Comparison of ENCODE assay signal across 9 cellular contexts in the genomic region with DNA sequence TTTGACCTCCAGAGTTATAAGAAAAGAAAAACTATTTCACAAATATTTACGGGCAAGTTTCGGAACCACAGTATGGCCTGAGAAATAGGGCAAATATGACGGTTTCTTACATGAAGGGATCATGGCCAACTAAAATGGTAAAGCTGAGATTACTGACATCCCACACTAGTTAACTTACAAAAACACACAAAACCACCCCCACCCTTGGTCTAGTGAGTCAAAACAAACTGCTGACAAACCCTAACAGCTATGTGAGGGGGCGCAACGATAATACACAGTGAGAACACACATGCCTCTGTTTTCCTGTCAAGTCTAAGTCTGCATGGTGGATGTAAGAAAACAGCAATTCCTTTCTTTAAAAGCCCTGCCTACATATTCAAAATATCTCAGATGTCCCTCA. TPM values are rescaled to one million over a fixed set of nuclear protein-coding genes. Genes with fewer than 3 reads are reported as not detected.
A peak's percentile ranks its signal among the peaks of the same experiment; 100 is the strongest.
DNase-seq lines count a peak whose midpoint lies in the region; ATAC-seq and TF ChIP-seq lines count a peak whose summit lies in the region.
"Had no signal": no experiment of that assay in that cellular context is flagged by ENCODE, and none has a peak within 500 bp of the region (broad histone marks: within the 10 kb centered on the region; RNA-seq: fewer than 3 reads in every experiment).

No MANE protein-coding gene starts in this region.

- peak overlapping the region; percentile 81 to 91 for H3K27ac Mint-ChIP-seq in T-cell

- H3K9me3 ChIP-seq in left ventricle myocardium inferior (replicated peaks) (no peaks in the 10 kb centered on the region), body of pancreas (no peaks in the 10 kb centered on the region)

- peak overlapping the region; percentile 29 for H3K4me3 ChIP-seq in left ventricle myocardium inferior
- no peak overlapping the region for H3K4me3 ChIP-seq in body of pancreas

- H3K27ac ChIP-seq in left ventricle myocardium inferior (replicated peaks), result peak overlapping the region; percentile 74
- H3K27ac ChIP-seq in body of pancreas, result no peak overlapping the region
- H3K27ac ChIP-seq: HL-60 had no signal

- WGBS in body of pancreas, 2 donors, result 84 to 89% methylated on average over 5 of the region's 5 CpGs

- no peak for TF ChIP-seq POLR2A in body of pancreas (IDR thresholded peaks at IDR 0.05)

- intact Hi-C loops in left ventricle myocardium inferior (cut with micrococcal nuclease), result no loop called here
- intact Hi-C loops in body of pancreas (cut with DNase I), result no loop called here

- DNase-seq in GM10248 (ENCODE audit: extremely low spot score) (peak; percentile 37), T-cell (peak in 9 of 34 experiments; percentile 9 to 32 (median 15)), left ventricle myocardium inferior (no peak), NCI-H1092 (lab: John Stamatoyannopoulos, UW) (no peak), NCI-H128 (lab: John Stamatoyannopoulos, UW; ENCODE audit: unreplicated experiment) (no peak), body of pancreas (no peak)

- no peaks in the 10 kb centered on the region for H3K27me3 ChIP-seq in left ventricle myocardium inferior (ENCODE audit: low read depth)
- no peaks in the 10 kb centered on the region for H3K27me3 ChIP-seq in body of pancreas

- H3K36me3 Mint-ChIP-seq in T-cell, result peaks cover 54% of the 10 kb centered on the region

- peaks cover 79% of the 10 kb centered on the region for H3K4me1 ChIP-seq in left ventricle myocardium inferior
- H3K4me1 ChIP-seq in body of pancreas, result peaks cover 6% of the 10 kb centered on the region

- H3K27me3 Mint-ChIP-seq in T-cell, result no peaks in the 10 kb centered on the region

- peak; percentile 41 for ATAC-seq in GM21619 (IDR thresholded peaks at IDR 0.05; ENCODE audit: unreplicated experiment)
- peak in 3 of 4 experiments; percentile 43 to 67 (median 56) for ATAC-seq in T-cell (replicated peaks in 1 of 4)
- no peak for ATAC-seq in GM21717 (IDR thresholded peaks at IDR 0.05; ENCODE audit: unreplicated experiment)
- ATAC-seq in body of pancreas, result no peak

- POLR2A ChIA-PET in GM10248 (lab: Yijun Ruan, JAX) (interaction anchor here (0.6 to 1.8 kb wide), 3 partner anchors 8 to 10 kb away, joined by 3 to 15 read pairs (median 6); no protein-coding TSS in a partner anchor), T-cell (lab: Charles Lee) (interaction anchor here in 1 of 2 donors (0.6 to 1.5 kb wide), 4 partner anchors 11 to 50 kb away, joined by 3 to 4 read pairs (median 3); no protein-coding TSS in a partner anchor)

- H3K9me3 Mint-ChIP-seq in T-cell, result no peaks in the 10 kb centered on the region

- H3K36me3 ChIP-seq in left ventricle myocardium inferior (peaks cover 16% of the 10 kb centered on the region), body of pancreas (replicated peaks in 1 of 2; ENCODE audit: insufficient read depth in 1 of 2, low read depth in 2 of 2) (no peaks in the 10 kb centered on the region)

- peaks cover 74 to 79% (median 76%) of the 10 kb centered on the region in 3 donors for H3K4me1 Mint-ChIP-seq in T-cell

- CTCF ChIA-PET in GM10248 (lab: Yijun Ruan, JAX) (interaction anchor here (0.7 to 5.3 kb wide), 8 partner anchors 11 to 773 kb away, joined by 3 to 42 read pairs (median 4); no protein-coding TSS in a partner anchor), T-cell (lab: Charles Lee) (interaction anchor here in 1 of 2 donors (0.7 kb wide), 1 partner anchor 370 kb away, joined by 3 read pairs; no protein-coding TSS in a partner anchor)

- peak; percentile 11 for TF ChIP-seq CTCF in GM10248 (IDR thresholded peaks at IDR 0.05; ENCODE audit: control extremely low read depth, extremely low read depth, low read depth, missing control alignments)
- no peak for TF ChIP-seq CTCF in left ventricle myocardium inferior (IDR thresholded peaks at IDR 0.05; ENCODE audit: borderline replicate concordance)
- TF ChIP-seq CTCF in body of pancreas (IDR thresholded peaks at IDR 0.05), result no peak

- peak overlapping the region; percentile 30 to 73 (median 63) for H3K4me3 Mint-ChIP-seq in T-cell

RNA-seq across cellular contexts. Expression of a gene that starts 32.3 kb away (rescaled TPM):
- total RNA-seq in T-cell, result 100 to 1,000 TPM in 2 of 5 donors, 10 to 100 TPM in 3; 81.3 to 120 (median 99.6) TPM
- total RNA-seq in left ventricle myocardium inferior, result 46.7 TPM
- 10 to 100 TPM; 31.1 to 40.5 TPM for total RNA-seq in body of pancreas

Comparison
In these comparisons a context has a peak if more than half of its experiments do, and no peak if none do; other contexts are left out.
1. ATAC-seq: peak in GM21619 (single experiment) and T-cell (3 of 4); none in GM21717 (single experiment) and body of pancreas (single experiment).